In the genomic region with DNA sequence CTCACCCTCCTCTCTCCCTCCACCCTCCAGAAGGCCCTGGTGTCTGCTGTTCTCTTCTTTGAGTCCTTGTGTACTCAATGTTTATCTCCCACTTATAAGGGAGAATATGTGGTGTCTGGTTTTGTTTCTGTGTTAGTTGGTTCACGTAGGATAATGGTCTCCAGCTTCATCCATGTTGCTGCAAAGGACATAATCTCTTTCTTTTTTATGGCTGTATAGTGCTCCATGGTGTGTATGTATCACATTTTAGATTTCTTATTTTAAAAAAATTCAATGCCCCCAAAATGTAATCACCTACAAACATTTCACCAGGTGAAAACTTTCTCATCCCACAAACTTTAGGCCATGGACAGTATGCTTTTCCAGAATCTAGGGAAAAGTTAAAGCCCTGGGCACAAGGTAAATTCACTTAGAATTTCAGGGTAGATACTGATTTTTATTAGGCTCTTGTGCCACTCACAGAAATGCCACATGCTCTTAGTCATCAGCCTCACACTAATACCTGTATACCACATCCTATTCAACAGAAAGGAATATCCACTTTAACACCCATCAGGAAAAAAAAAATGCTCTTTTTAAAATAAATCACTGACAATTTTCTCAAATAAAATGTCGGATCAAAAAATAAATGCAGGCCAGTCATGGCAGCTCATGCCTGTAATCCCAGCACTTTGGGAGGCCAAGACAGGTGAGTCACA, we compare ENCODE assay signal across 17 cellular contexts.
"Had no signal": no experiment of that assay in that cellular context is flagged by ENCODE, and none has a peak within 500 bp of the region (broad histone marks: within the 10 kb centered on the region; RNA-seq: fewer than 3 reads in every experiment).

No MANE protein-coding gene starts in this region.

- H3K36me3 ChIP-seq: right atrium auricular region, tibial artery, vagina had no signal

- H3K9me3 Mint-ChIP-seq: activated CD4-positive, alpha-beta memory T cell treated with anti-CD3 and anti-CD28 coated beads, Interleukin-2, amount 10 ng/mL, durations not matched to agents 7 days and 5 days; immature natural killer cell; naive B cell had no signal

- H3K4me3 Mint-ChIP-seq: activated CD4-positive, alpha-beta memory T cell treated with anti-CD3 and anti-CD28 coated beads, Interleukin-2, amount 10 ng/mL, durations not matched to agents 7 days and 5 days; immature natural killer cell; naive B cell; T-helper 1 cell treated with Interleukin-12 subunit alpha and Interleukin-12 subunit beta and Interleukin-4 antibody, amounts not matched to agents 30 μg/mL and 1 μg/mL, for 36 hours had no signal

- FAIRE-seq: small intestine, TTC549 had no signal

- H3K4me3 ChIP-seq: lung, right atrium auricular region, tibial artery, vagina had no signal

- DNase-seq: activated CD4-positive, alpha-beta memory T cell treated with anti-CD3 and anti-CD28 coated beads, Interleukin-2, amount 10 ng/mL, durations not matched to agents 7 days and 5 days; activated CD8-positive, alpha-beta memory T cell treated with anti-CD3 and anti-CD28 coated beads, Interleukin-2, amount 50 U/mL, for 48 hours; activated naive CD4-positive, alpha-beta T cell; cortex of kidney; effector memory CD4-positive, alpha-beta T cell; immature natural killer cell; left cardiac atrium; naive B cell; small intestine; tibial artery had no signal

- H3K79me2 ChIP-seq: parathyroid adenoma had no signal

- H3K4me1 ChIP-seq: parathyroid adenoma, right atrium auricular region, tibial artery, vagina had no signal

- H2AFZ ChIP-seq: parathyroid adenoma had no signal

- H3K27ac Mint-ChIP-seq: activated CD4-positive, alpha-beta memory T cell treated with anti-CD3 and anti-CD28 coated beads, Interleukin-2, amount 10 ng/mL, durations not matched to agents 7 days and 5 days; immature natural killer cell; T-helper 1 cell treated with Interleukin-12 subunit alpha and Interleukin-12 subunit beta and Interleukin-4 antibody, amounts not matched to agents 30 μg/mL and 1 μg/mL, for 36 hours had no signal

- H3K27ac ChIP-seq: parathyroid adenoma, right atrium auricular region, tibial artery, vagina had no signal

- ATAC-seq: activated CD4-positive, CD25-positive, alpha-beta regulatory T cell treated with anti-CD3 and anti-CD28 coated beads, Interleukin-2, amount 50 U/mL, for 24 hours; left cardiac atrium had no signal

- H3K9ac ChIP-seq: parathyroid adenoma had no signal

- H3K36me3 Mint-ChIP-seq: immature natural killer cell, naive B cell had no signal

- H3K27me3 ChIP-seq: right atrium auricular region, tibial artery, vagina had no signal

- H3K9me3 ChIP-seq: right atrium auricular region, tibial artery, vagina had no signal

- H3K27me3 Mint-ChIP-seq: activated CD4-positive, alpha-beta memory T cell treated with anti-CD3 and anti-CD28 coated beads, Interleukin-2, amount 10 ng/mL, durations not matched to agents 7 days and 5 days; naive B cell had no signal
